In the genomic region with DNA sequence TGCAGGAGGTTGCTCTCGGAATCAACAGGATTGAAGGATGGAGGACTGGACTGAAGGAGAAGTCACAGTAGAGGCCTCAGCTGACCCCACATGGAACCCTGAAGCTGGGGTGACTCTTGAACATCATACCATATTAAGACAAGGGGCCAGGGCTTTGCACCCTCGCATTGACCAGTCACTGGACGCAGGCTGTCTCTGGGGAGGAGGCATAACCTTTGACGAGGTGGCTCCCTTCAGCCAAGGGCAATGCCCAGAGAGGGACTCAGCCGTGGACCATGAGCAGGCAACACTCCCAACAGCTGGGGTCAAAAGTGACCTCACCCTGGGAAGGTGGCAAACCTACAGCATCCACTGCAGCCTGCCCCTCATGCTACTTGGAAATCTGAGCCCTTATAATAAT, we compare ENCODE assay signal across 35 cellular contexts. TPM values are rescaled to one million over a fixed set of nuclear protein-coding genes. Genes with fewer than 3 reads are reported as not detected.
"Had no signal": no experiment of that assay in that cellular context is flagged by ENCODE, and none has a peak within 500 bp of the region (broad histone marks: within the 10 kb centered on the region; RNA-seq: fewer than 3 reads in every experiment).

No MANE protein-coding gene starts in this region.

- H3K36me3 Mint-ChIP-seq: stimulated activated memory B cell treated with anti-CD40 and anti-IgM and Interleukin-4, amounts not matched to agents 10 μg/mL and 1 μg/mL and 100 μg/mL, for 72 hours; type B pancreatic cell had no signal

- H3K4me1 ChIP-seq: left ventricle myocardium inferior, prostate gland, vagina had no signal

- H3K27ac Mint-ChIP-seq: activated B cell treated with CpG ODN at 0.5 μM for 24 hours; activated CD8-positive, alpha-beta T cell treated with anti-CD3 and anti-CD28 coated beads for 36 hours; activated T-helper 2 cell treated with anti-CD3 and anti-CD28 coated beads, Interferon-gamma antibody, Interleukin-2, Interleukin-4, amounts not matched to agents 10 μg/mL and 5 μg/mL and 100 μg/mL, durations not matched to agents 14 hours and 24 hours and 36 hours; nephron; stimulated activated memory B cell treated with anti-CD40 and anti-IgM and Interleukin-4, amounts not matched to agents 10 μg/mL and 1 μg/mL and 100 μg/mL, for 72 hours; T-helper 2 cell treated with Interferon-gamma antibody and Interleukin-4, amounts not matched to agents 5 μg/mL and 100 μg/mL, for 36 hours; type B pancreatic cell had no signal

- DNase-seq: activated B cell treated with CpG ODN at 0.5 μM for 24 hours; activated CD4-positive, alpha-beta T cell treated with anti-CD3 and anti-CD28 coated beads, Interleukin-2, amount 50 U/mL, for 1 hour; activated CD8-positive, alpha-beta T cell treated with anti-CD3 and anti-CD28 coated beads for 36 hours; activated naive CD4-positive, alpha-beta T cell treated with Interleukin-2 at 50 U/mL for 16 hours; activated T-cell treated with anti-CD3 and anti-CD28 coated beads, Interleukin-2, amount 50 U/mL, for 4 hours; anterior cingulate cortex; cortex of kidney; effector memory CD8-positive, alpha-beta T cell; erythroblast; gastrocnemius medialis; glutamatergic neuron; islet precursor cell; left ventricle myocardium inferior; mesendoderm; mucosa of descending colon; retina; small intestine; stimulated activated CD4-positive, alpha-beta T cell treated with anti-CD3 and anti-CD28 coated beads, Interleukin-1b, Interleukin-23, amount 100 ng/mL, for 48 hours; stimulated activated CD4-positive, alpha-beta T cell treated with anti-CD3 and anti-CD28 coated beads, Interleukin-4, amount 100 ng/mL, for 4 hours; stimulated activated CD8-positive, alpha-beta memory T cell treated with anti-CD3 and anti-CD28 coated beads, Interleukin-4, amount 100 ng/mL, for 48 hours; stimulated activated naive CD8-positive, alpha-beta T cell treated with anti-CD3 and anti-CD28 coated beads, Interleukin-15, amount 100 ng/mL, for 72 hours; substantia nigra; T-helper 1 cell had no signal

- ATAC-seq: activated CD8-positive, alpha-beta T cell treated with anti-CD3 and anti-CD28 coated beads for 36 hours; activated T-cell treated with anti-CD3 and anti-CD28 coated beads, Interleukin-2, amount 50 U/mL, for 4 hours; effector memory CD8-positive, alpha-beta T cell; gastrocnemius medialis; mucosa of descending colon; stimulated activated memory B cell treated with anti-CD40 and anti-IgM and Interleukin-4, amounts not matched to agents 10 μg/mL and 1 μg/mL and 100 μg/mL, for 72 hours; stimulated activated naive CD8-positive, alpha-beta T cell treated with anti-CD3 and anti-CD28 coated beads, Interleukin-15, amount 100 ng/mL, for 72 hours had no signal

- H3K27me3 ChIP-seq: gastrocnemius medialis, neutrophil, ovary, sigmoid colon, vagina had no signal

- H3K9me3 ChIP-seq: gastrocnemius medialis, left ventricle myocardium inferior, mucosa of descending colon, neutrophil, ovary, prostate gland, sigmoid colon, vagina had no signal

- H3K4me3 ChIP-seq: gastrocnemius medialis, left ventricle myocardium inferior, lung, mucosa of descending colon, ovary, prostate gland, sigmoid colon, vagina had no signal

- H3K27ac ChIP-seq: gastrocnemius medialis, left ventricle myocardium inferior, neutrophil, ovary, prostate gland, sigmoid colon, vagina had no signal

- H3K36me3 ChIP-seq: gastrocnemius medialis, left ventricle myocardium inferior, neutrophil, ovary, prostate gland, sigmoid colon, vagina had no signal

- H3K9me3 Mint-ChIP-seq: activated B cell treated with CpG ODN at 0.5 μM for 24 hours; activated CD8-positive, alpha-beta T cell treated with anti-CD3 and anti-CD28 coated beads for 36 hours; activated T-cell treated with anti-CD3 and anti-CD28 coated beads, Interleukin-2, amount 50 U/mL, for 4 hours; activated T-helper 2 cell treated with anti-CD3 and anti-CD28 coated beads, Interferon-gamma antibody, Interleukin-2, Interleukin-4, amounts not matched to agents 10 μg/mL and 5 μg/mL and 100 μg/mL, durations not matched to agents 14 hours and 24 hours and 36 hours; effector memory CD8-positive, alpha-beta T cell; nephron; stimulated activated memory B cell treated with anti-CD40 and anti-IgM and Interleukin-4, amounts not matched to agents 10 μg/mL and 1 μg/mL and 100 μg/mL, for 72 hours; stimulated activated naive CD8-positive, alpha-beta T cell treated with anti-CD3 and anti-CD28 coated beads, Interleukin-15, amount 100 ng/mL, for 72 hours; T-helper 2 cell treated with Interferon-gamma antibody and Interleukin-4, amounts not matched to agents 5 μg/mL and 100 μg/mL, for 36 hours; type B pancreatic cell had no signal

- H3K27me3 Mint-ChIP-seq: activated B cell treated with CpG ODN at 0.5 μM for 24 hours; activated CD8-positive, alpha-beta T cell treated with anti-CD3 and anti-CD28 coated beads for 36 hours; effector memory CD8-positive, alpha-beta T cell; stimulated activated memory B cell treated with anti-CD40 and anti-IgM and Interleukin-4, amounts not matched to agents 10 μg/mL and 1 μg/mL and 100 μg/mL, for 72 hours; stimulated activated naive CD8-positive, alpha-beta T cell treated with anti-CD3 and anti-CD28 coated beads, Interleukin-15, amount 100 ng/mL, for 72 hours; type B pancreatic cell had no signal

- H3K4me3 Mint-ChIP-seq: activated B cell treated with CpG ODN at 0.5 μM for 24 hours; activated CD8-positive, alpha-beta T cell treated with anti-CD3 and anti-CD28 coated beads for 36 hours; activated T-cell treated with anti-CD3 and anti-CD28 coated beads, Interleukin-2, amount 50 U/mL, for 4 hours; nephron; stimulated activated memory B cell treated with anti-CD40 and anti-IgM and Interleukin-4, amounts not matched to agents 10 μg/mL and 1 μg/mL and 100 μg/mL, for 72 hours; stimulated activated naive CD8-positive, alpha-beta T cell treated with anti-CD3 and anti-CD28 coated beads, Interleukin-15, amount 100 ng/mL, for 72 hours; T-helper 2 cell treated with Interferon-gamma antibody and Interleukin-4, amounts not matched to agents 5 μg/mL and 100 μg/mL, for 36 hours; type B pancreatic cell had no signal

RNA-seq across cellular contexts. Expression of gene PACSIN1, which starts 21.7 kb away (rescaled TPM):
- total RNA-seq: activated T-helper 2 cell treated with anti-CD3 and anti-CD28 coated beads, Interferon-gamma antibody, Interleukin-2, Interleukin-4, amounts not matched to agents 10 μg/mL and 5 μg/mL and 100 μg/mL, durations not matched to agents 14 hours and 24 hours and 36 hours; bronchial epithelial cell; gastrocnemius medialis had no signal
